ENCODE assay signal across 2 cellular contexts in the genomic region with DNA sequence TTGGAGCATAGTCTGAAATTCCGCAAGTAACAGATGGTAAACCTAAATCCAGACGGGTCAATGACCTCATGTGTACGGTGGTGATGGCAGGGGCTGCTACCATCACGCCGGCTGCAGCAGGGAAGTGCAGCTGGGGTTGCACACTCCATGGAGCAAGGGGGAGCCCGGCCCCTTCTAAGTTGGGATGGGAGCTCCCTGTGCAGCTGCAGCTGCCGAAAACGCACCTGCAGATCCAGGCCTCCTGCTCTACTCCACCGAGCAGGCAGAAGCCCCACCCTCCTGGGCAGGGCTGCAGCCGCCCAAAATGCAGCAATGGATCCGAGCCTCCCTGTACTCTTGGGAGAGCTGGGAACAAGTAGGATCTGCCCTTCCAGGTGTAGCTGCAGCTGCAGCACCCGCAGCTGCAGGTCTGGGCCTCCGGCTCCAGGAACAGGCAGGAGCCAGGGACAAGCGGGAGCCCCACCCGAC.
TF ChIP-seq lines count a peak whose summit lies in the region.

No MANE protein-coding gene starts in this region.

TF ChIP-seq in HepG2, 621 proteins besides CTCF, POLR2A, EP300 and RAD21 (continues in another document):
- TF ChIP-seq, protein P1, sequence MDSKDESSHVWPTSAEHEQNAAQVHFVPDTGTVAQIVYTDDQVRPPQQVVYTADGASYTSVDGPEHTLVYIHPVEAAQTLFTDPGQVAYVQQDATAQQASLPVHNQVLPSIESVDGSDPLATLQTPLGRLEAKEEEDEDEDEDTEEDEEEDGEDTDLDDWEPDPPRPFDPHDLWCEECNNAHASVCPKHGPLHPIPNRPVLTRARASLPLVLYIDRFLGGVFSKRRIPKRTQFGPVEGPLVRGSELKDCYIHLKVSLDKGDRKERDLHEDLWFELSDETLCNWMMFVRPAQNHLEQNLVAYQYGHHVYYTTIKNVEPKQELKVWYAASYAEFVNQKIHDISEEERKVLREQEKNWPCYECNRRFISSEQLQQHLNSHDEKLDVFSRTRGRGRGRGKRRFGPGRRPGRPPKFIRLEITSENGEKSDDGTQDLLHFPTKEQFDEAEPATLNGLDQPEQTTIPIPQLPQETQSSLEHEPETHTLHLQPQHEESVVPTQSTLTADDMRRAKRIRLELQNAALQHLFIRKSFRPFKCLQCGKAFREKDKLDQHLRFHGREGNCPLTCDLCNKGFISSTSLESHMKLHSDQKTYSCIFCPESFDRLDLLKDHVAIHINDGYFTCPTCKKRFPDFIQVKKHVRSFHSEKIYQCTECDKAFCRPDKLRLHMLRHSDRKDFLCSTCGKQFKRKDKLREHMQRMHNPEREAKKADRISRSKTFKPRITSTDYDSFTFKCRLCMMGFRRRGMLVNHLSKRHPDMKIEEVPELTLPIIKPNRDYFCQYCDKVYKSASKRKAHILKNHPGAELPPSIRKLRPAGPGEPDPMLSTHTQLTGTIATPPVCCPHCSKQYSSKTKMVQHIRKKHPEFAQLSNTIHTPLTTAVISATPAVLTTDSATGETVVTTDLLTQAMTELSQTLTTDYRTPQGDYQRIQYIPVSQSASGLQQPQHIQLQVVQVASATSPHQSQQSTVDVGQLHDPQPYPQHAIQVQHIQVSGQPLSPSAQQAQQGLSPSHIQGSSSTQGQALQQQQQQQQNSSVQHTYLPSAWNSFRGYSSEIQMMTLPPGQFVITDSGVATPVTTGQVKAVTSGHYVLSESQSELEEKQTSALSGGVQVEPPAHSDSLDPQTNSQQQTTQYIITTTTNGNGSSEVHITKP (CRISPR knock-in tag; IDR thresholded peaks at IDR 0.05; ENCODE audit: low read depth): peak; percentile 96
- TF ChIP-seq MIER2 (CRISPR knock-in tag; IDR thresholded peaks at IDR 0.05): no peak
- no peak for TF ChIP-seq ZBTB20 (CRISPR knock-in tag; IDR thresholded peaks at IDR 0.05; ENCODE audit: borderline replicate concordance, low read depth)
- TF ChIP-seq MATR3 (CRISPR knock-in tag; IDR thresholded peaks at IDR 0.05): no peak
- TF ChIP-seq ISX (CRISPR knock-in tag; conservative IDR thresholded peaks at IDR 0.05): no peak
- TF ChIP-seq ZNF747 (CRISPR knock-in tag; IDR thresholded peaks at IDR 0.05; ENCODE audit: borderline replicate concordance): no peak
- TF ChIP-seq, protein P2, sequence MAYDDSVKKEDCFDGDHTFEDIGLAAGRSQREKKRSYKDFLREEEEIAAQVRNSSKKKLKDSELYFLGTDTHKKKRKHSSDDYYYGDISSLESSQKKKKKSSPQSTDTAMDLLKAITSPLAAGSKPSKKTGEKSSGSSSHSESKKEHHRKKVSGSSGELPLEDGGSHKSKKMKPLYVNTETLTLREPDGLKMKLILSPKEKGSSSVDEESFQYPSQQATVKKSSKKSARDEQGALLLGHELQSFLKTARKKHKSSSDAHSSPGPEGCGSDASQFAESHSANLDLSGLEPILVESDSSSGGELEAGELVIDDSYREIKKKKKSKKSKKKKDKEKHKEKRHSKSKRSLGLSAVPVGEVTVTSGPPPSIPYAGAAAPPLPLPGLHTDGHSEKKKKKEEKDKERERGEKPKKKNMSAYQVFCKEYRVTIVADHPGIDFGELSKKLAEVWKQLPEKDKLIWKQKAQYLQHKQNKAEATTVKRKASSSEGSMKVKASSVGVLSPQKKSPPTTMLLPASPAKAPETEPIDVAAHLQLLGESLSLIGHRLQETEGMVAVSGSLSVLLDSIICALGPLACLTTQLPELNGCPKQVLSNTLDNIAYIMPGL (CRISPR knock-in tag; IDR thresholded peaks at IDR 0.05; ENCODE audit: borderline replicate concordance in 1 of 2, low read depth in 1 of 2): 0 out of 4 replicates have a peak, but pooled peaks of 1 of the 2 experiments have one; percentile 10
- peak; percentile 68; the same call in 1 of the 2 replicates for TF ChIP-seq RXRB (CRISPR knock-in tag; IDR thresholded peaks at IDR 0.05; ENCODE audit: borderline replicate concordance)
- no peak for TF ChIP-seq KMT2B (CRISPR knock-in tag; IDR thresholded peaks at IDR 0.05)
- TF ChIP-seq POLR2AphosphoS5 (IDR thresholded peaks at IDR 0.05; ENCODE audit: low read depth, low read length): no peak
- TF ChIP-seq ZNF878 (CRISPR knock-in tag; IDR thresholded peaks at IDR 0.05): no peak
- TF ChIP-seq ZNF446 (CRISPR knock-in tag; IDR thresholded peaks at IDR 0.05): no peak
- 0 out of 2 replicates have a peak, but pooled peaks have one; percentile 9 for TF ChIP-seq AHR (CRISPR knock-in tag; IDR thresholded peaks at IDR 0.05)
- TF ChIP-seq MYC (CRISPR knock-in tag; IDR thresholded peaks at IDR 0.05; ENCODE audit: borderline replicate concordance): peak; percentile 10; the same call in 1 of the 2 replicates
- peak; percentile 55; the same call in 1 of the 2 replicates for TF ChIP-seq ZNF292 (CRISPR knock-in tag; IDR thresholded peaks at IDR 0.05; ENCODE audit: borderline replicate concordance, low read depth)
- TF ChIP-seq HNF4A (CRISPR knock-in tag; IDR thresholded peaks at IDR 0.05): no peak
- TF ChIP-seq, protein P3, sequence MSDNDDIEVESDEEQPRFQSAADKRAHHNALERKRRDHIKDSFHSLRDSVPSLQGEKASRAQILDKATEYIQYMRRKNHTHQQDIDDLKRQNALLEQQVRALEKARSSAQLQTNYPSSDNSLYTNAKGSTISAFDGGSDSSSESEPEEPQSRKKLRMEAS (IDR thresholded peaks at IDR 0.05): peak; percentile 31; the same call in 1 of the 2 replicates
- TF ChIP-seq ZNF264 (CRISPR knock-in tag; IDR thresholded peaks at IDR 0.05): no peak
- no peak for TF ChIP-seq LCORL (IDR thresholded peaks at IDR 0.05)
- no peak for TF ChIP-seq LCORL (CRISPR knock-in tag; IDR thresholded peaks at IDR 0.05)
- TF ChIP-seq ZNF138 (CRISPR knock-in tag; IDR thresholded peaks at IDR 0.05; ENCODE audit: low read depth): no peak
- TF ChIP-seq KDM2A (CRISPR knock-in tag; IDR thresholded peaks at IDR 0.05; ENCODE audit: borderline replicate concordance, low read depth): peak; percentile 7; the same call in 1 of the 2 replicates

TF ChIP-seq in WTC11, 78 proteins besides CTCF, POLR2A, EP300 and RAD21:
- TF ChIP-seq, protein P3 (CRISPR knock-in tag; IDR thresholded peaks at IDR 0.05): 0 out of 2 replicates have a peak, but pooled peaks have one; percentile 22
- TF ChIP-seq TCF7 (CRISPR knock-in tag; IDR thresholded peaks at IDR 0.05; ENCODE audit: low read depth): no peak
- no peak for TF ChIP-seq GABPB1 (CRISPR knock-in tag; IDR thresholded peaks at IDR 0.05)
- TF ChIP-seq, protein P4, sequence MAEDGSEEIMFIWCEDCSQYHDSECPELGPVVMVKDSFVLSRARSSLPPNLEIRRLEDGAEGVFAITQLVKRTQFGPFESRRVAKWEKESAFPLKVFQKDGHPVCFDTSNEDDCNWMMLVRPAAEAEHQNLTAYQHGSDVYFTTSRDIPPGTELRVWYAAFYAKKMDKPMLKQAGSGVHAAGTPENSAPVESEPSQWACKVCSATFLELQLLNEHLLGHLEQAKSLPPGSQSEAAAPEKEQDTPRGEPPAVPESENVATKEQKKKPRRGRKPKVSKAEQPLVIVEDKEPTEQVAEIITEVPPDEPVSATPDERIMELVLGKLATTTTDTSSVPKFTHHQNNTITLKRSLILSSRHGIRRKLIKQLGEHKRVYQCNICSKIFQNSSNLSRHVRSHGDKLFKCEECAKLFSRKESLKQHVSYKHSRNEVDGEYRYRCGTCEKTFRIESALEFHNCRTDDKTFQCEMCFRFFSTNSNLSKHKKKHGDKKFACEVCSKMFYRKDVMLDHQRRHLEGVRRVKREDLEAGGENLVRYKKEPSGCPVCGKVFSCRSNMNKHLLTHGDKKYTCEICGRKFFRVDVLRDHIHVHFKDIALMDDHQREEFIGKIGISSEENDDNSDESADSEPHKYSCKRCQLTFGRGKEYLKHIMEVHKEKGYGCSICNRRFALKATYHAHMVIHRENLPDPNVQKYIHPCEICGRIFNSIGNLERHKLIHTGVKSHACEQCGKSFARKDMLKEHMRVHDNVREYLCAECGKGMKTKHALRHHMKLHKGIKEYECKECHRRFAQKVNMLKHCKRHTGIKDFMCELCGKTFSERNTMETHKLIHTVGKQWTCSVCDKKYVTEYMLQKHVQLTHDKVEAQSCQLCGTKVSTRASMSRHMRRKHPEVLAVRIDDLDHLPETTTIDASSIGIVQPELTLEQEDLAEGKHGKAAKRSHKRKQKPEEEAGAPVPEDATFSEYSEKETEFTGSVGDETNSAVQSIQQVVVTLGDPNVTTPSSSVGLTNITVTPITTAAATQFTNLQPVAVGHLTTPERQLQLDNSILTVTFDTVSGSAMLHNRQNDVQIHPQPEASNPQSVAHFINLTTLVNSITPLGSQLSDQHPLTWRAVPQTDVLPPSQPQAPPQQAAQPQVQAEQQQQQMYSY (CRISPR knock-in tag; IDR thresholded peaks at IDR 0.05): 0 out of 2 replicates have a peak, but pooled peaks have one; percentile 21
